Comparison of ENCODE assay signal across 7 cellular contexts in the genomic region with DNA sequence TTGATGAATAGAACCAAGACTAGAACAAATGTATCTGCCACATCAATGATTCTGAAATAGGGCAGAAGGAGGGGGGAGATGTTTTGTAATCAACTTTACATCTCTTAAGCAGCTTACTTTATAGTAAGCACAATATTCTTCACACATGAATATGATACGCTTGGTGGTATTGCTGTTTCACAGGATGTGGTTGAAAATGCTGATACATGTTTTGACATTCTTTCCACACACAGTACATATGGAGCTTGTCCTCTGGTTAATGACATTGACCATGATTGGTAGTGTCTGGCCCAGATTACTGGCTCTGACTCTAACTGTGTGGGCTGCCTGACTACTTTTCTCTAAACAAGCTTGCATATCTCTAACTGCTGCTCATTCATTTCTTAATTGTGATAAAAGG.
A peak's percentile ranks its signal among the peaks of the same experiment; 100 is the strongest.
DNase-seq lines count a peak whose midpoint lies in the region; ATAC-seq and TF ChIP-seq lines count a peak whose summit lies in the region.

No MANE protein-coding gene starts in this region.

- H3K27ac ChIP-seq in trophoblast cell (ENCODE audit: low read depth, low read length), result no peak overlapping the region

- no peak overlapping the region for H2BK5ac ChIP-seq in trophoblast cell (ENCODE audit: low read depth, low read length, poor library complexity)

- peak overlapping the region; percentile 85 for H3K27ac Mint-ChIP-seq in activated CD8-positive, alpha-beta T cell treated with anti-CD3 and anti-CD28 coated beads for 36 hours

- no peak overlapping the region for H3K9ac ChIP-seq in trophoblast cell (ENCODE audit: low read length)

- CTCF ChIA-PET in activated CD8-positive, alpha-beta T cell treated with anti-CD3 and anti-CD28 coated beads for 36 hours (lab: Charles Lee), result interaction anchor here (0.9 to 1.2 kb wide), 2 partner anchors 42 to 84 kb away, joined by 3 to 4 read pairs; no protein-coding TSS in a partner anchor

- H3K4ac ChIP-seq in trophoblast cell (ENCODE audit: low read depth, low read length), result no peak overlapping the region

- peaks cover 0 to 3% of the 10 kb centered on the region in 2 experiments for H3K4me1 ChIP-seq in trophoblast cell (ENCODE audit: control insufficient read depth in 1 of 2, insufficient read depth in 2 of 2, low read length in 2 of 2)

- peaks cover 39% of the 10 kb centered on the region for H3K36me3 Mint-ChIP-seq in activated CD8-positive, alpha-beta T cell treated with anti-CD3 and anti-CD28 coated beads for 36 hours (ENCODE audit: low read depth)

- no peaks in the 10 kb centered on the region for H3K27me3 Mint-ChIP-seq in activated CD8-positive, alpha-beta T cell treated with anti-CD3 and anti-CD28 coated beads for 36 hours

- H2AFZ ChIP-seq in trophoblast cell (ENCODE audit: insufficient read depth, low read length, poor library complexity), result no peak overlapping the region

- H4K91ac ChIP-seq in trophoblast cell (ENCODE audit: low read depth, low read length), result no peak overlapping the region

- H2AK5ac ChIP-seq in trophoblast cell (ENCODE audit: low read length), result no peak overlapping the region

- no peaks in the 10 kb centered on the region for H3K27me3 ChIP-seq in trophoblast cell (ENCODE audit: insufficient read depth, low read length)

- H2BK12ac ChIP-seq in trophoblast cell (ENCODE audit: low read length), result no peak overlapping the region

- ATAC-seq in GM19023 (IDR thresholded peaks at IDR 0.05; ENCODE audit: unreplicated experiment) (peak; percentile 73), HG02884 (IDR thresholded peaks at IDR 0.05; ENCODE audit: unreplicated experiment) (peak; percentile 68)
- peak; percentile 90 for ATAC-seq in activated CD8-positive, alpha-beta T cell treated with anti-CD3 and anti-CD28 coated beads for 36 hours

- no peak overlapping the region for H3K23ac ChIP-seq in trophoblast cell (ENCODE audit: low read length)

- H3K14ac ChIP-seq in trophoblast cell (ENCODE audit: low read length), result no peak overlapping the region

- no peaks in the 10 kb centered on the region for H3K79me2 ChIP-seq in trophoblast cell (ENCODE audit: control insufficient read depth, insufficient read depth, low read length, poor library complexity)

- no peak for TF ChIP-seq CTCF in activated CD8-positive, alpha-beta T cell treated with anti-CD3 and anti-CD28 coated beads for 36 hours (IDR thresholded peaks at IDR 0.05)

- no peaks in the 10 kb centered on the region for H3K9me3 Mint-ChIP-seq in activated CD8-positive, alpha-beta T cell treated with anti-CD3 and anti-CD28 coated beads for 36 hours

- no peak overlapping the region for H3K4me3 ChIP-seq in trophoblast cell (ENCODE audit: low read depth, low read length)

- intact Hi-C loops in activated CD8-positive, alpha-beta T cell treated with anti-CD3 and anti-CD28 coated beads for 36 hours (cut with micrococcal nuclease), result loop anchor here (1.0 kb wide), 2 partner anchors 20 to 42 kb away; no protein-coding TSS in a partner anchor

- no peak overlapping the region for H2BK120ac ChIP-seq in trophoblast cell (ENCODE audit: insufficient read depth, low read length, poor library complexity)

- no CpG with 5 or more reads among the region's 1 CpG for WGBS in trophoblast cell (ENCODE audit: extremely low coverage, insufficient coverage, insufficient read length)

- H3K36me3 ChIP-seq in trophoblast cell (ENCODE audit: control insufficient read depth in 1 of 2, insufficient read depth in 2 of 2, low read length in 2 of 2), result peaks cover 0 to 2% of the 10 kb centered on the region in 2 experiments

- POLR2A ChIA-PET in activated CD8-positive, alpha-beta T cell treated with anti-CD3 and anti-CD28 coated beads for 36 hours (lab: Charles Lee), result interaction anchor here (1.0 to 1.8 kb wide), 5 partner anchors 9 to 66 kb away, joined by 3 to 9 read pairs (median 3); no protein-coding TSS in a partner anchor

- peak overlapping the region; percentile 16 for H3K4me3 Mint-ChIP-seq in activated CD8-positive, alpha-beta T cell treated with anti-CD3 and anti-CD28 coated beads for 36 hours

- H3K18ac ChIP-seq in trophoblast cell (ENCODE audit: low read length), result no peak overlapping the region

- H3K4me1 Mint-ChIP-seq in activated CD8-positive, alpha-beta T cell treated with anti-CD3 and anti-CD28 coated beads for 36 hours (ENCODE audit: low read depth), result peaks cover 7% of the 10 kb centered on the region

- no peak overlapping the region for H4K12ac ChIP-seq in trophoblast cell (ENCODE audit: low read depth, low read length)

- H3K4me2 ChIP-seq in trophoblast cell (ENCODE audit: low read length), result no peak overlapping the region

- no peaks in the 10 kb centered on the region for H3K9me3 ChIP-seq in trophoblast cell (ENCODE audit: insufficient read depth, low read depth, low read length)

- H4K8ac ChIP-seq in trophoblast cell (ENCODE audit: low read depth, low read length), result no peak overlapping the region

- peak; percentile 64 for DNase-seq in activated CD8-positive, alpha-beta T cell treated with anti-CD3 and anti-CD28 coated beads for 36 hours
- DNase-seq in iris pigment epithelial cell (ENCODE audit: low read depth) (peak; percentile 87), NCI-H345 treated with DMSO at 0.1 percent for 48 hours (lab: John Stamatoyannopoulos, UW; ENCODE audit: unreplicated experiment) (no peak), trophoblast cell (no peak), superior temporal gyrus (ENCODE audit: extremely low spot score) (no peak)

- no peaks in the 10 kb centered on the region for H3K79me1 ChIP-seq in trophoblast cell (ENCODE audit: low read length)

Comparison
In these comparisons a context has a peak if more than half of its experiments do, and no peak if none do; other contexts are left out.
1. DNase-seq: peak in activated CD8-positive, alpha-beta T cell treated with anti-CD3 and anti-CD28 coated beads for 36 hours (single experiment) and iris pigment epithelial cell (single experiment); none in NCI-H345 treated with DMSO at 0.1 percent for 48 hours (single experiment), trophoblast cell (0 of 2) and superior temporal gyrus (single experiment).
2. Peak in every context shown above with its lines, with median percentiles within 50 percentile points of each other: ATAC-seq.